In genomic region chr15:84962975-84963374, GRCh38 we compare ENCODE assay signal across 21 cellular contexts.
"Had no signal": no experiment of that assay in that cellular context is flagged by ENCODE, and none has a peak within 500 bp of the region (broad histone marks: within the 10 kb centered on the region; RNA-seq: fewer than 3 reads in every experiment).

No MANE protein-coding gene starts in this region.

- H3K4me1 ChIP-seq: gastrocnemius medialis, thyroid gland had no signal

- H3K4me3 ChIP-seq: gastrocnemius medialis, left lung, thyroid gland had no signal

- FAIRE-seq: astrocyte, kidney, urothelium cell line had no signal

- H3K27ac ChIP-seq: epithelial cell of prostate, gastrocnemius medialis, left lung, thyroid gland, WERI-Rb-1 had no signal

- DNase-seq: activated CD4-positive, alpha-beta T cell treated with anti-CD3 and anti-CD28 coated beads for 1 hour; activated CD8-positive, alpha-beta memory T cell treated with anti-CD3 and anti-CD28 coated beads for 24 hours; activated CD8-positive, alpha-beta memory T cell treated with anti-CD3 and anti-CD28 coated beads, Interleukin-2, amount 50 U/mL, for 48 hours; activated effector memory CD4-positive, alpha-beta T cell treated with anti-CD3 and anti-CD28 coated beads, Interleukin-2, amount 50 U/mL, for 16 hours; activated naive CD4-positive, alpha-beta T cell treated with anti-CD3 and anti-CD28 coated beads, Interleukin-2, amount 50 U/mL, for 16 hours; activated T-cell treated with anti-CD3 and anti-CD28 coated beads, Interleukin-2, amount 50 U/mL, for 48 hours; effector memory CD8-positive, alpha-beta T cell; gastrocnemius medialis; kidney; nephron progenitor cell; retina; stimulated activated CD4-positive, alpha-beta T cell treated with anti-CD3 and anti-CD28 coated beads, Interleukin-12 subunit alpha, Interleukin-12 subunit beta, amount 100 ng/mL, for 4 hours; stimulated activated CD4-positive, alpha-beta T cell treated with anti-CD3 and anti-CD28 coated beads, Interleukin-1b, Interleukin-23, amount 100 ng/mL, for 48 hours; stimulated activated naive CD4-positive, alpha-beta T cell treated with Interleukin-2 at 50 U/mL for 16 hours; T-helper 2 cell; thyroid gland; WERI-Rb-1 had no signal

- H3K9me3 ChIP-seq: gastrocnemius medialis, thyroid gland had no signal

- ATAC-seq: effector memory CD8-positive, alpha-beta T cell; gastrocnemius medialis; left lung had no signal

- H3K36me3 ChIP-seq: left lung, thyroid gland, WERI-Rb-1 had no signal

- H3K27me3 ChIP-seq: gastrocnemius medialis, left lung, thyroid gland had no signal
